Comparison of ENCODE assay signal across 1 cellular context in the genomic region with DNA sequence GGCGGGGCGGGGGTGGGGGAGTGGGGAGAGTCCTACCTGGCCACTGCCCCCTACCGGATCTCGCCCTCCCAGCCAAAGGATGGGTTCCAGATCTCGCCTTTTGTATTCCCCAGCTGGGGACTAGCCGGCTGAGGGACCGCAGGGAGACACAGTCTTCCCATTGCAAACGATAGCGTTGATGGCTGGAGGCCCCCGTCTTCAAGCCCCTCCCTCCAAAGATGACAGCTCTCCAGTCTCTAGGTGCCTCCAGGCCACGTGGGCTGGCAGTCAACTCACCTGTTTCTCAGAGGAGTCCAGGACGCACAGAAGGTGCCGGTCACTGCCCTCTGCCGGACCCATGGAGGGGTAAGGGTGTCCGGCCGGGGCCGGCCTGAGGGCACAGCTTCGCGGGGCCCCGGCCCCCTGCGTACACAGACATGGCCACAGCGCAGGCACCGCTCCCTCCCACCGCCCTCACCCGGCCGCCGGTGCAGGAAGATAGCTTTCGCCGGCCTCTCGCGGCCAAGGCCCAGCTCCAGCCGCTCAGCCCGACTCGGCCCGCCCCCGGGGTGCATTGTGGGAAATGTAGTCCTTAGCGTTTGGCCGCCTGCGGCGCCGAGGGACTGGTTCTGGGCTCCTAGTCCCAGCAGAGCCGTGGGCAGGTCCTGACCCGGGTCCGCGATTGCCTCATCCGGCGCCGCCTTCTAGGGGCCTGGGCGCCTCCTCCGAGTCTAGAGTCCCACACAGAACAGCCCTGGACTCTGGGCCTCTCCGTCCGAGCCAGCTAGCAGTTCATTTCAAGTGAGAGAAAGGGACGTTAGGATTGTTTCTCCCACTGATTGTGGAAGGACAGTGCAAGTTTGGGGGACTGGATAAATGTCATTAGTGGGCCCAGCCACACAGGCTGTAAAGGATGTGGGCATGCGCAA.
TF ChIP-seq lines count a peak whose summit lies in the region.

A gene with protein sequence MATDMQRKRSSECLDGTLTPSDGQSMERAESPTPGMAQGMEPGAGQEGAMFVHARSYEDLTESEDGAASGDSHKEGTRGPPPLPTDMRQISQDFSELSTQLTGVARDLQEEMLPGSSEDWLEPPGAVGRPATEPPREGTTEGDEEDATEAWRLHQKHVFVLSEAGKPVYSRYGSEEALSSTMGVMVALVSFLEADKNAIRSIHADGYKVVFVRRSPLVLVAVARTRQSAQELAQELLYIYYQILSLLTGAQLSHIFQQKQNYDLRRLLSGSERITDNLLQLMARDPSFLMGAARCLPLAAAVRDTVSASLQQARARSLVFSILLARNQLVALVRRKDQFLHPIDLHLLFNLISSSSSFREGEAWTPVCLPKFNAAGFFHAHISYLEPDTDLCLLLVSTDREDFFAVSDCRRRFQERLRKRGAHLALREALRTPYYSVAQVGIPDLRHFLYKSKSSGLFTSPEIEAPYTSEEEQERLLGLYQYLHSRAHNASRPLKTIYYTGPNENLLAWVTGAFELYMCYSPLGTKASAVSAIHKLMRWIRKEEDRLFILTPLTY (minus strand): TSS at position 479 of the 908 bp plus-strand sequence. CDS start 16,465 bp downstream, outside the sequence.

TF ChIP-seq in GM12878, 131 proteins besides CTCF, POLR2A, EP300 and RAD21 (continued from another document):
- TF ChIP-seq, protein P1, sequence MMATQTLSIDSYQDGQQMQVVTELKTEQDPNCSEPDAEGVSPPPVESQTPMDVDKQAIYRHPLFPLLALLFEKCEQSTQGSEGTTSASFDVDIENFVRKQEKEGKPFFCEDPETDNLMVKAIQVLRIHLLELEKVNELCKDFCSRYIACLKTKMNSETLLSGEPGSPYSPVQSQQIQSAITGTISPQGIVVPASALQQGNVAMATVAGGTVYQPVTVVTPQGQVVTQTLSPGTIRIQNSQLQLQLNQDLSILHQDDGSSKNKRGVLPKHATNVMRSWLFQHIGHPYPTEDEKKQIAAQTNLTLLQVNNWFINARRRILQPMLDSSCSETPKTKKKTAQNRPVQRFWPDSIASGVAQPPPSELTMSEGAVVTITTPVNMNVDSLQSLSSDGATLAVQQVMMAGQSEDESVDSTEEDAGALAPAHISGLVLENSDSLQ (IDR thresholded peaks at IDR 0.05), result peak; percentile 32; the same call in 1 of the 2 replicates
- no peak for TF ChIP-seq NFIC (IDR thresholded peaks at IDR 0.05; ENCODE audit: low read depth, low read length)
- TF ChIP-seq MXI1 (IDR thresholded peaks at IDR 0.05; ENCODE audit: low read depth, low read length), result peak; percentile 86
- TF ChIP-seq, protein P2, sequence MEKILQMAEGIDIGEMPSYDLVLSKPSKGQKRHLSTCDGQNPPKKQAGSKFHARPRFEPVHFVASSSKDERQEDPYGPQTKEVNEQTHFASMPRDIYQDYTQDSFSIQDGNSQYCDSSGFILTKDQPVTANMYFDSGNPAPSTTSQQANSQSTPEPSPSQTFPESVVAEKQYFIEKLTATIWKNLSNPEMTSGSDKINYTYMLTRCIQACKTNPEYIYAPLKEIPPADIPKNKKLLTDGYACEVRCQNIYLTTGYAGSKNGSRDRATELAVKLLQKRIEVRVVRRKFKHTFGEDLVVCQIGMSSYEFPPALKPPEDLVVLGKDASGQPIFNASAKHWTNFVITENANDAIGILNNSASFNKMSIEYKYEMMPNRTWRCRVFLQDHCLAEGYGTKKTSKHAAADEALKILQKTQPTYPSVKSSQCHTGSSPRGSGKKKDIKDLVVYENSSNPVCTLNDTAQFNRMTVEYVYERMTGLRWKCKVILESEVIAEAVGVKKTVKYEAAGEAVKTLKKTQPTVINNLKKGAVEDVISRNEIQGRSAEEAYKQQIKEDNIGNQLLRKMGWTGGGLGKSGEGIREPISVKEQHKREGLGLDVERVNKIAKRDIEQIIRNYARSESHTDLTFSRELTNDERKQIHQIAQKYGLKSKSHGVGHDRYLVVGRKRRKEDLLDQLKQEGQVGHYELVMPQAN (conservative IDR thresholded peaks at IDR 0.05), result peak; percentile 97
- TF ChIP-seq SIX5 (IDR thresholded peaks at IDR 0.05; ENCODE audit: low read depth, low read length, severe bottlenecking), result peak; percentile 80
- TF ChIP-seq NR2C1 (IDR thresholded peaks at IDR 0.05), result peak; percentile 40; the same call in 1 of the 2 replicates
- TF ChIP-seq EED (IDR thresholded peaks at IDR 0.05; ENCODE audit: low read depth), result 0 out of 2 replicates have a peak, but pooled peaks have one; percentile 43
- TF ChIP-seq IKZF1 (conservative IDR thresholded peaks at IDR 0.05), result peak; percentile 87
- TF ChIP-seq, protein P3, sequence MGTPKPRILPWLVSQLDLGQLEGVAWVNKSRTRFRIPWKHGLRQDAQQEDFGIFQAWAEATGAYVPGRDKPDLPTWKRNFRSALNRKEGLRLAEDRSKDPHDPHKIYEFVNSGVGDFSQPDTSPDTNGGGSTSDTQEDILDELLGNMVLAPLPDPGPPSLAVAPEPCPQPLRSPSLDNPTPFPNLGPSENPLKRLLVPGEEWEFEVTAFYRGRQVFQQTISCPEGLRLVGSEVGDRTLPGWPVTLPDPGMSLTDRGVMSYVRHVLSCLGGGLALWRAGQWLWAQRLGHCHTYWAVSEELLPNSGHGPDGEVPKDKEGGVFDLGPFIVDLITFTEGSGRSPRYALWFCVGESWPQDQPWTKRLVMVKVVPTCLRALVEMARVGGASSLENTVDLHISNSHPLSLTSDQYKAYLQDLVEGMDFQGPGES (IDR thresholded peaks at IDR 0.05), result no peak
- no peak for TF ChIP-seq SMAD1 (IDR thresholded peaks at IDR 0.05; ENCODE audit: low read depth, partially characterized antibody)
- TF ChIP-seq, protein P4, sequence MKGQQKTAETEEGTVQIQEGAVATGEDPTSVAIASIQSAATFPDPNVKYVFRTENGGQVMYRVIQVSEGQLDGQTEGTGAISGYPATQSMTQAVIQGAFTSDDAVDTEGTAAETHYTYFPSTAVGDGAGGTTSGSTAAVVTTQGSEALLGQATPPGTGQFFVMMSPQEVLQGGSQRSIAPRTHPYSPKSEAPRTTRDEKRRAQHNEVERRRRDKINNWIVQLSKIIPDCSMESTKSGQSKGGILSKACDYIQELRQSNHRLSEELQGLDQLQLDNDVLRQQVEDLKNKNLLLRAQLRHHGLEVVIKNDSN (IDR thresholded peaks at IDR 0.05; ENCODE audit: borderline replicate concordance, extremely low read length, insufficient read depth, low read depth, low read length), result peak; percentile 79
- peak; percentile 87 for TF ChIP-seq HCFC1 (IDR thresholded peaks at IDR 0.05; ENCODE audit: low read length)
- TF ChIP-seq SRF (IDR thresholded peaks at IDR 0.05; ENCODE audit: low read depth in 2 of 2, low read length in 2 of 2), result peak in 1 of 2 experiments; percentile 50; a peak in 1 of 4 replicates
- TF ChIP-seq RUNX3 (IDR thresholded peaks at IDR 0.05; ENCODE audit: low read length), result peak; percentile 50
- TF ChIP-seq RAD51 (IDR thresholded peaks at IDR 0.05), result peak; percentile 73
- no peak for TF ChIP-seq RBBP5 (conservative IDR thresholded peaks at IDR 0.05)
- TF ChIP-seq NR2F1 (conservative IDR thresholded peaks at IDR 0.05), result peak; percentile 64; the same call in 1 of the 2 replicates
- TF ChIP-seq TCF3 (IDR thresholded peaks at IDR 0.05; ENCODE audit: borderline replicate concordance, insufficient read depth, low read depth, low read length), result 0 out of 2 replicates have a peak, but pooled peaks have one; percentile 60
- TF ChIP-seq LARP7 (IDR thresholded peaks at IDR 0.05), result peak; percentile 87
- TF ChIP-seq SP1 (IDR thresholded peaks at IDR 0.05; ENCODE audit: low read depth, low read length), result peak; percentile 46
- 0 out of 2 replicates have a peak, but pooled peaks have one; percentile 3 for TF ChIP-seq TCF12 (IDR thresholded peaks at IDR 0.05; ENCODE audit: low read depth, low read length)
- 0 out of 2 replicates have a peak, but pooled peaks have one; percentile 30 for TF ChIP-seq RB1 (IDR thresholded peaks at IDR 0.05; ENCODE audit: borderline replicate concordance)
